In the genomic region with DNA sequence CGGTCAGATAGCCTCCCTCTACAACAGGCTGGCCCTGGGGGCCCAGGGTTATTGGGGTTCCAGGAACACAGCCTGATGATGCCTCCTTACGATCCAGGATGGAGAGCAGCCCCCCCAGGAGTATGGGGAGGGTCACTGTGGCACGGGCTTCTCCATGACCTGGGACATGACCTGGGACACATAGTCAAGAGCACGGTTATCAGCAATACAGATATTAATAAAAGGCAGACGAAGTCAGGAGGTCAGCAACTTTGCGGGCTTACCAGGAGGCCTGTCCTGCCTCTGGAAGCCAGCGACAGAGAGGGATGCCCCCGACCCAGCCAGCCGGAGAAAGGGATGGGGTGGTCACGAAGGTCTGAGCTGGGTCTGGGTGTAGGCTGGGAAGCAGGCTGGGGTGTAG, we compare ENCODE assay signal across 8 cellular contexts. TPM values are rescaled to one million over a fixed set of nuclear protein-coding genes. Genes with fewer than 3 reads are reported as not detected.
A peak's percentile ranks its signal among the peaks of the same experiment; 100 is the strongest.
DNase-seq lines count a peak whose midpoint lies in the region; TF ChIP-seq lines count a peak whose summit lies in the region.

No MANE protein-coding gene starts in this region.

- peak overlapping the region; percentile 90 for H2BK5ac ChIP-seq in trophoblast cell (ENCODE audit: low read depth, low read length, poor library complexity)

- H3K4me2 ChIP-seq in OCI-LY7 (ENCODE audit: low read length) (peak overlapping the region; percentile 99), trophoblast cell (ENCODE audit: low read length) (peak overlapping the region; percentile 67)

- H3K14ac ChIP-seq in trophoblast cell (ENCODE audit: low read length): peak overlapping the region; percentile 93

- peak overlapping the region; percentile 95 for H3K18ac ChIP-seq in trophoblast cell (ENCODE audit: low read length)

- no CpG with 5 or more reads among the region's 10 CpGs for whole genome bisulfite sequencing in trophoblast cell (ENCODE audit: extremely low coverage, insufficient coverage, insufficient read length)

- peak overlapping the region; percentile 93 for H4K12ac ChIP-seq in trophoblast cell (ENCODE audit: low read depth, low read length)

- POLR2A ChIA-PET in OCI-LY7 (lab: Charles Lee): interaction anchor here (0.6 to 1.2 kb wide), 2 partner anchors 180 to 326 kb away, joined by 3 read pairs; no protein-coding TSS in a partner anchor

- H3K9me3 ChIP-seq in OCI-LY7 (ENCODE audit: low read length) (no peaks in the 10 kb centered on the region), trophoblast cell (ENCODE audit: insufficient read depth, low read depth, low read length) (peaks cover 2% of the 10 kb centered on the region)

- H3K79me2 ChIP-seq in OCI-LY7 (ENCODE audit: insufficient read depth, low read depth, low read length) (peaks cover 14% of the 10 kb centered on the region; the same call in 1 of the 2 replicates), trophoblast cell (ENCODE audit: control insufficient read depth, insufficient read depth, low read length, poor library complexity) (peaks cover 7% of the 10 kb centered on the region)

- H4K8ac ChIP-seq in trophoblast cell (ENCODE audit: low read depth, low read length): peak overlapping the region; percentile 89

- peak overlapping the region; percentile 98 for H2AK5ac ChIP-seq in trophoblast cell (ENCODE audit: low read length)

- peak overlapping the region; percentile 97 for H3K4ac ChIP-seq in trophoblast cell (ENCODE audit: low read depth, low read length)

- peaks cover 52% of the 10 kb centered on the region for H3K36me3 ChIP-seq in OCI-LY7 (ENCODE audit: insufficient read depth, low read length)
- peaks cover 49 to 52% of the 10 kb centered on the region in 2 experiments for H3K36me3 ChIP-seq in trophoblast cell (ENCODE audit: control insufficient read depth in 1 of 2, insufficient read depth in 2 of 2, low read length in 2 of 2)

- H3K27ac ChIP-seq in OCI-LY7 (ENCODE audit: low read depth, low read length, poor library complexity, severe bottlenecking) (peak overlapping the region; percentile 72), trophoblast cell (ENCODE audit: low read depth, low read length) (peak overlapping the region; percentile 91)

- H3K79me1 ChIP-seq in trophoblast cell (ENCODE audit: low read length): peaks cover 9% of the 10 kb centered on the region

- no peak overlapping the region for H3K23ac ChIP-seq in trophoblast cell (ENCODE audit: low read length)

- no peaks in the 10 kb centered on the region for H3K27me3 ChIP-seq in trophoblast cell (ENCODE audit: insufficient read depth, low read length)

- peak overlapping the region; percentile 84 for H2BK120ac ChIP-seq in trophoblast cell (ENCODE audit: insufficient read depth, low read length, poor library complexity)

- H2BK12ac ChIP-seq in trophoblast cell (ENCODE audit: low read length): peak overlapping the region; percentile 54

- H3K4me3 ChIP-seq in GM08714 (ENCODE audit: low read length) (peak overlapping the region; percentile 88), OCI-LY7 (ENCODE audit: low read depth, low read length, poor library complexity, severe bottlenecking) (peak overlapping the region; percentile 77), epithelial cell of esophagus (ENCODE audit: low read length) (peak overlapping the region; percentile 76), trophoblast cell (ENCODE audit: low read depth, low read length) (peak overlapping the region; percentile 73)

- TF ChIP-seq CTCF in OCI-LY7 (conservative IDR thresholded peaks at IDR 0.05; ENCODE audit: low read length): no peak
- no peak for TF ChIP-seq CTCF in epithelial cell of esophagus (IDR thresholded peaks at IDR 0.05; ENCODE audit: insufficient read depth, low read depth, low read length, missing control alignments)

- H3K9me2 ChIP-seq in OCI-LY7 (ENCODE audit: insufficient read depth, low read length): no peaks in the 10 kb centered on the region

- CTCF ChIA-PET in OCI-LY7 (lab: Charles Lee; ENCODE audit: unreplicated experiment): interaction anchor here (0.5 kb wide), 1 partner anchor 465 kb away, joined by 5 read pairs; no protein-coding TSS in a partner anchor

- DNase-seq in OCI-LY7 (ENCODE audit: low spot score): no peak
- no peak for DNase-seq in epithelial cell of esophagus (ENCODE audit: low read depth)
- no peak for DNase-seq in trophoblast cell
- no peak for DNase-seq in GM19238 (ENCODE audit: insufficient read length, low spot score)
- DNase-seq in NCI-H2196 (lab: John Stamatoyannopoulos, UW; ENCODE audit: unreplicated experiment): no peak
- no peak for DNase-seq in AG08396 (ENCODE audit: low spot score)
- no peak for DNase-seq in ureter (ENCODE audit: low spot score)

- H4K20me1 ChIP-seq in OCI-LY7 (ENCODE audit: insufficient read depth, low read length): no peaks in the 10 kb centered on the region

- H2AFZ ChIP-seq in OCI-LY7 (ENCODE audit: low read length) (peak overlapping the region; percentile 34; the same call in 1 of the 2 replicates), trophoblast cell (ENCODE audit: insufficient read depth, low read length, poor library complexity) (peak overlapping the region; percentile 63)

- H4K91ac ChIP-seq in trophoblast cell (ENCODE audit: low read depth, low read length): peak overlapping the region; percentile 93

- peaks cover 16% of the 10 kb centered on the region for H3K4me1 ChIP-seq in OCI-LY7 (ENCODE audit: insufficient read depth, low read length, poor library complexity, severe bottlenecking)
- H3K4me1 ChIP-seq in trophoblast cell (ENCODE audit: control insufficient read depth in 1 of 2, insufficient read depth in 2 of 2, low read length in 2 of 2): peaks cover 7 to 11% of the 10 kb centered on the region in 2 experiments

- H3K9ac ChIP-seq in trophoblast cell (ENCODE audit: low read length): peak overlapping the region; percentile 74

- intact Hi-C loops in OCI-LY7 (cut with micrococcal nuclease; ENCODE audit: unreplicated experiment): loop anchor here (10.0 kb wide), 1 partner anchor 402 kb away; a partner anchor contains a TSS

- BruUV-seq in OCI-LY7 (replicated peaks; lab: Mats Ljungman, UMichigan): TSS peak; percentile 36

RNA-seq across cellular contexts. Expression of a gene that starts 0.8 kb away (rescaled TPM):
- 13.2 and 14.8 TPM in 2 replicates for total RNA-seq in OCI-LY7 (2014; rRNA removed; shearing (Covaris generic))
- total RNA-seq in OCI-LY7 (2022) (44.6 and 48.5 TPM in 2 replicates), ureter (103 TPM)
- 76.2 and 79.4 TPM in 2 replicates for polyA plus RNA-seq in trophoblast cell (2013)

RNA-seq across cellular contexts. Expression of a gene that starts 7.4 kb away (rescaled TPM):
- total RNA-seq in OCI-LY7 (2014; rRNA removed; shearing (Covaris generic)): 93.9 and 113 TPM in 2 replicates
- total RNA-seq in OCI-LY7 (2022): 90.6 and 106 TPM in 2 replicates
- 91.0 and 92.3 TPM in 2 replicates for polyA plus RNA-seq in trophoblast cell (2013)
- 191 TPM for total RNA-seq in ureter

RNA-seq across cellular contexts. Expression of a gene that starts 15.1 kb away (rescaled TPM):
- total RNA-seq in OCI-LY7 (2014; rRNA removed; shearing (Covaris generic)): not detected in 2 replicates
- not detected in 2 replicates for total RNA-seq in OCI-LY7 (2022)
- 0.01 TPM in 2 replicates for polyA plus RNA-seq in trophoblast cell (2013)
- 4.0 TPM for total RNA-seq in ureter

RNA-seq across cellular contexts. Expression of a gene that starts 50.6 kb away (rescaled TPM):
- not detected in 2 replicates for total RNA-seq in OCI-LY7 (2014; rRNA removed; shearing (Covaris generic))
- not detected in 2 replicates for total RNA-seq in OCI-LY7 (2022)
- 1.1 and 1.2 TPM in 2 replicates for polyA plus RNA-seq in trophoblast cell (2013)
- 0.55 TPM for total RNA-seq in ureter
